8 cellular contexts compared by ENCODE assay signal in the genomic region with DNA sequence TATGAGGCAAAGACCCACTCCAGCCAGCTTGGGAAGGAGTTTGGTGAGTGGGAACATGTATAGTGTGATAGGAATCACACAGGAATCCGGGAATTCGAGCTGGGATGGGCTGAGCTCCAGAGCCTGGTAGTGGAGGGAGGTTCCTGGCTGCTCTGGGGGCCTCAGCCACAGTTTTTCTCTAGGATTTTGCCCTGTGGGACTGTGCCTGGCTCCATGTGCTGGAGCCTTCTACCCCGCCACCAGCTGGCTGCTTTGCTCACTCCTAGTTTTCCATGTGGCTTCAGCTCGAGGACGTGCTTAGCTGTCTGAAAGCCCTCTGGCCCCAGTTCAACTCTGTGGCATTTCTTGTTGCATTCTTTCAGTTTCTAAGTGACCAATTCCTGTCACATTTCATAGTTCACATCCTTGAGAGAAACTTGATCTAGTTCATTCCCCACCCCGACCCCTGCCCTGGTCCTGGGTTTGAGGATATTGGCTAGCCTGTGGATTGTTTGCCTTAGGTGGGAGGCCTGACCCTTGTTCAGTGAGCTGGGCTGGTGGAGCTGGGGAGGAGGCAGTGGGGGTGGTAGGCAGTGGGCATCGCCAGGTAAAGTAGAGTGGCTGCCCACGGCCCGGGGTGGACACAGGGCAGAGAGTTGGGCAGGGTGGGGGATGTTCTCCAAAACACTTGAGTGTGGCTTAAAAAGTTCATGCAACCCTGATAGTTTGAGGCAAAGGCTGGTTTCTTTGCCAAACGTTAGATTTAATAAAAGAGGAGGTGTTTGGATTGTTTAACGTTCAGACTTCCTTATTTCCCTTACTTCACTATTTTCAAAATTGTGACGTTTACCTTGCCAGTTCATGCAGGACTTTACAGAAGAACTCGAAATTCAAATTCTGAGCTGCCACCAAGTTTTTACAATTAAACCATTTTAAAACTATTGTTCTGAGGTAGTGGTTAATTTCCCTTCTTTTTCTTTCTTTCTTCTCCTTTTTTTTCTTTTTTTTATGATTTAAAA. TPM values are rescaled to one million over a fixed set of nuclear protein-coding genes. Genes with fewer than 3 reads are reported as not detected.
DNase-seq lines count a peak whose midpoint lies in the region; ATAC-seq and TF ChIP-seq lines count a peak whose summit lies in the region.

No MANE protein-coding gene starts in this region.

- H3K4me1 ChIP-seq in MM.1S (ENCODE audit: low read length) (peaks cover 42% of the 10 kb centered on the region), right lobe of liver (peaks cover 0 to 28% (median 2%) of the 10 kb centered on the region in 4 donors), suprapubic skin (peaks cover 36% of the 10 kb centered on the region)

- TF ChIP-seq POLR2A in right lobe of liver (IDR thresholded peaks at IDR 0.05) (no peak), suprapubic skin (IDR thresholded peaks at IDR 0.05) (no peak)

- H3K9ac ChIP-seq in MM.1S (ENCODE audit: low read length) = peak overlapping the region; percentile 100

- H3K27me3 ChIP-seq in MM.1S (replicated peaks; ENCODE audit: insufficient read depth, low read length) (no peaks in the 10 kb centered on the region), right lobe of liver (no peaks in the 10 kb centered on the region), suprapubic skin (no peaks in the 10 kb centered on the region)

- no peak overlapping the region for H2AFZ ChIP-seq in MM.1S (ENCODE audit: low read length)

- peak; percentile 14 for TF ChIP-seq CTCF in MM.1S (IDR thresholded peaks at IDR 0.05; ENCODE audit: low read length)
- TF ChIP-seq CTCF in right lobe of liver (IDR thresholded peaks at IDR 0.05) = peak in 2 of 4 donors; percentile 13 to 17
- no peak for TF ChIP-seq CTCF in suprapubic skin (IDR thresholded peaks at IDR 0.05)

- H3K4me2 ChIP-seq in MM.1S (ENCODE audit: low read depth, low read length) = peak overlapping the region; percentile 92

- H3K79me2 ChIP-seq in MM.1S (ENCODE audit: low read length) = peaks cover 81% of the 10 kb centered on the region

- H3F3A ChIP-seq in MM.1S (ENCODE audit: insufficient read depth, low read length) = peaks cover 85% of the 10 kb centered on the region

- no peak for TF ChIP-seq EP300 in suprapubic skin (IDR thresholded peaks at IDR 0.05)

- H3K36me3 ChIP-seq in MM.1S (replicated peaks; ENCODE audit: insufficient read depth, low read length) (peaks cover 5% of the 10 kb centered on the region; the same call in 1 of the 2 replicates), right lobe of liver (peaks cover 0 to 3% (median 0%) of the 10 kb centered on the region in 4 donors), suprapubic skin (peaks cover 29% of the 10 kb centered on the region)

- H3K9me2 ChIP-seq in MM.1S (replicated peaks; ENCODE audit: insufficient read depth, low read length) = no peaks in the 10 kb centered on the region

- intact Hi-C loops in right lobe of liver (cut with DNase I) = no loop called here

- DNase-seq in GM03348 (ENCODE audit: low spot score) (peak; percentile 73), MM.1S (peak; percentile 92), caudate nucleus (lab: John Stamatoyannopoulos, UW) (peak in 39 of 61 donors; percentile 19 to 79 (median 46)), right lobe of liver (peak; percentile 63 to 72 (median 64)), suprapubic skin (ENCODE audit: low spot score in 2 of 2) (peak in 1 of 2 donors; percentile 81), NCI-H82 (lab: John Stamatoyannopoulos, UW) (no peak)

- 10% methylated on average over 10 of the region's 13 CpGs for WGBS in right lobe of liver (ENCODE audit: insufficient coverage, low coverage, low lambda C conversion rate, missing lambda C conversion rate)
- WGBS in suprapubic skin = 54% methylated on average over 13 of the region's 13 CpGs

- H3K27ac ChIP-seq in MM.1S (ENCODE audit: low read length) = peak overlapping the region; percentile 99
- H3K27ac ChIP-seq in caudate nucleus (ENCODE audit: low read depth, low read length) = peak overlapping the region; percentile 92
- peak overlapping the region; percentile 57 to 79 (median 69) for H3K27ac ChIP-seq in right lobe of liver
- peak overlapping the region; percentile 65 for H3K27ac ChIP-seq in suprapubic skin

- peaks cover 13% of the 10 kb centered on the region for H4K20me1 ChIP-seq in MM.1S (ENCODE audit: insufficient read depth, low read length)

- H3K9me3 ChIP-seq in MM.1S (replicated peaks; ENCODE audit: insufficient read depth, low read length) (no peaks in the 10 kb centered on the region), right lobe of liver (no peaks in the 10 kb centered on the region), suprapubic skin (no peaks in the 10 kb centered on the region)

- H3K4me3 ChIP-seq in MM.1S (ENCODE audit: low read length) (peak overlapping the region; percentile 98), right lobe of liver (peak overlapping the region in 2 of 3 donors; percentile 1 to 34), suprapubic skin (peak overlapping the region; percentile 16)

- ATAC-seq in right lobe of liver (peak; percentile 47 to 62 (median 58)), HG03520 (IDR thresholded peaks at IDR 0.05; ENCODE audit: unreplicated experiment) (no peak), GM19397 (IDR thresholded peaks at IDR 0.05; ENCODE audit: unreplicated experiment) (no peak)

RNA-seq across cellular contexts. Expression of gene SEC14L1, which starts 5.2 kb away (rescaled TPM):
- 10 to 100 TPM; 21.5 to 44.4 (median 24.9) TPM for total RNA-seq in right lobe of liver
- total RNA-seq in suprapubic skin = 10 to 100 TPM; 35.5 to 87.3 (median 51.6) TPM

Comparison
In these comparisons a context has a peak if more than half of its experiments do, and no peak if none do; other contexts are left out.
1. H3K4me3 ChIP-seq: peak in every context shown above with its lines; median percentile 98 in MM.1S; 18 in right lobe of liver; 16 in suprapubic skin.
2. ATAC-seq: peak in right lobe of liver (4 of 4); none in HG03520 (single experiment) and GM19397 (single experiment).
3. Peak in every context shown above with its lines, with median percentiles within 50 percentile points of each other: H3K27ac ChIP-seq.